ENCODE assay signal across 8 cellular contexts in genomic region chr11:119107538-119108150, GRCh38. TPM values are rescaled to one million over a fixed set of nuclear protein-coding genes. Genes with fewer than 3 reads are reported as not detected.
A peak's percentile ranks its signal among the peaks of the same experiment; 100 is the strongest.
DNase-seq lines count a peak whose midpoint lies in the region; ATAC-seq and TF ChIP-seq lines count a peak whose summit lies in the region.

No MANE protein-coding gene starts in this region.

- no peak overlapping the region for H2AK5ac ChIP-seq in trophoblast cell (ENCODE audit: low read length)

- peak overlapping the region; percentile 8 for H3K4ac ChIP-seq in trophoblast cell (ENCODE audit: low read depth, low read length)

- H2BK12ac ChIP-seq in trophoblast cell (ENCODE audit: low read length) = no peak overlapping the region

- H3K36me3 ChIP-seq in WERI-Rb-1 (peaks cover 13% of the 10 kb centered on the region), trophoblast cell (ENCODE audit: control insufficient read depth in 1 of 2, insufficient read depth in 2 of 2, low read length in 2 of 2) (peaks cover 1 to 11% of the 10 kb centered on the region in 2 experiments)

- no peaks in the 10 kb centered on the region for H3K9me3 Mint-ChIP-seq in activated CD4-positive, alpha-beta T cell treated with anti-CD3 and anti-CD28 coated beads, Interleukin-2, amount 10 ng/mL, durations not matched to agents 7 days and 5 days

- H3K27me3 Mint-ChIP-seq in activated CD4-positive, alpha-beta T cell treated with anti-CD3 and anti-CD28 coated beads, Interleukin-2, amount 10 ng/mL, durations not matched to agents 7 days and 5 days = no peaks in the 10 kb centered on the region

- H3K14ac ChIP-seq in trophoblast cell (ENCODE audit: low read length) = peak overlapping the region; percentile 54

- H3K79me2 ChIP-seq in trophoblast cell (ENCODE audit: control insufficient read depth, insufficient read depth, low read length, poor library complexity) = peaks cover 2% of the 10 kb centered on the region

- peak overlapping the region; percentile 81 for H2AFZ ChIP-seq in trophoblast cell (ENCODE audit: insufficient read depth, low read length, poor library complexity)

- H2BK5ac ChIP-seq in trophoblast cell (ENCODE audit: low read depth, low read length, poor library complexity) = no peak overlapping the region

- peaks cover 17 to 18% of the 10 kb centered on the region in 2 experiments for H3K4me1 ChIP-seq in trophoblast cell (ENCODE audit: control insufficient read depth in 1 of 2, insufficient read depth in 2 of 2, low read length in 2 of 2)

- H3K4me1 Mint-ChIP-seq in activated CD4-positive, alpha-beta T cell treated with anti-CD3 and anti-CD28 coated beads, Interleukin-2, amount 10 ng/mL, durations not matched to agents 7 days and 5 days = peaks cover 54% of the 10 kb centered on the region

- ATAC-seq in HG02870 (IDR thresholded peaks at IDR 0.05; ENCODE audit: unreplicated experiment) = peak; percentile 9

- peaks cover 4% of the 10 kb centered on the region for H3K79me1 ChIP-seq in trophoblast cell (ENCODE audit: low read length)

- peak overlapping the region; percentile 68 for H3K9ac ChIP-seq in trophoblast cell (ENCODE audit: low read length)

- H3K4me3 ChIP-seq in WERI-Rb-1 (ENCODE audit: low read depth, low read length) = peak overlapping the region; percentile 68
- H3K4me3 ChIP-seq in foreskin fibroblast (ENCODE audit: low read depth in 1 of 2, low read length in 2 of 2) = peak overlapping the region; percentile 64 to 78
- peak overlapping the region; percentile 81 for H3K4me3 ChIP-seq in trophoblast cell (ENCODE audit: low read depth, low read length)

- peak overlapping the region; percentile 97 for H3K4me2 ChIP-seq in trophoblast cell (ENCODE audit: low read length)

- H3K36me3 Mint-ChIP-seq in activated CD4-positive, alpha-beta T cell treated with anti-CD3 and anti-CD28 coated beads, Interleukin-2, amount 10 ng/mL, durations not matched to agents 7 days and 5 days (ENCODE audit: low read depth) = peaks cover 38% of the 10 kb centered on the region

- WGBS in trophoblast cell (ENCODE audit: extremely low coverage, insufficient coverage, insufficient read length) = no CpG with 5 or more reads among the region's 65 CpGs

- H3K27me3 ChIP-seq in WERI-Rb-1 (ENCODE audit: insufficient read depth, low read depth, severe bottlenecking) = no peaks in the 10 kb centered on the region
- no peaks in the 10 kb centered on the region for H3K27me3 ChIP-seq in trophoblast cell (ENCODE audit: insufficient read depth, low read length)

- H3K18ac ChIP-seq in trophoblast cell (ENCODE audit: low read length) = peak overlapping the region; percentile 52

- no peak overlapping the region for H3K23ac ChIP-seq in trophoblast cell (ENCODE audit: low read length)

- H3K27ac ChIP-seq in WERI-Rb-1 (peak overlapping the region; percentile 50), trophoblast cell (ENCODE audit: low read depth, low read length) (no peak overlapping the region)

- peak overlapping the region; percentile 89 for H3K27ac Mint-ChIP-seq in activated CD4-positive, alpha-beta T cell treated with anti-CD3 and anti-CD28 coated beads, Interleukin-2, amount 10 ng/mL, durations not matched to agents 7 days and 5 days

- CTCF ChIA-PET in activated CD4-positive, alpha-beta T cell treated with anti-CD3 and anti-CD28 coated beads, Interleukin-2, amount 10 ng/mL, durations not matched to agents 7 days and 5 days (lab: Charles Lee) = interaction anchor here (0.9 to 1.9 kb wide), 7 partner anchors 8 to 234 kb away, joined by 3 to 8 read pairs (median 3); partner anchors contain the start of gene C1QTNF5

- TF ChIP-seq CTCF in WERI-Rb-1 (IDR thresholded peaks at IDR 0.05; ENCODE audit: low read depth, low read length) = no peak
- TF ChIP-seq CTCF in foreskin fibroblast (IDR thresholded peaks at IDR 0.05; ENCODE audit: low read depth, low read length) = no peak

- no peaks in the 10 kb centered on the region for H3K9me3 ChIP-seq in WERI-Rb-1 (ENCODE audit: severe bottlenecking)
- peaks cover 1% of the 10 kb centered on the region for H3K9me3 ChIP-seq in trophoblast cell (ENCODE audit: insufficient read depth, low read depth, low read length)

- H3K4me3 Mint-ChIP-seq in activated CD4-positive, alpha-beta T cell treated with anti-CD3 and anti-CD28 coated beads, Interleukin-2, amount 10 ng/mL, durations not matched to agents 7 days and 5 days = peak overlapping the region; percentile 92

- POLR2A ChIA-PET in activated CD4-positive, alpha-beta T cell treated with anti-CD3 and anti-CD28 coated beads, Interleukin-2, amount 10 ng/mL, durations not matched to agents 7 days and 5 days (lab: Charles Lee) = interaction anchor here (0.8 to 1.5 kb wide), 5 partner anchors 11 to 213 kb away, joined by 3 to 7 read pairs (median 4); partner anchors contain the start of gene CBL

- H4K12ac ChIP-seq in trophoblast cell (ENCODE audit: low read depth, low read length) = peak overlapping the region; percentile 49

- H4K91ac ChIP-seq in trophoblast cell (ENCODE audit: low read depth, low read length) = no peak overlapping the region

- H2BK120ac ChIP-seq in trophoblast cell (ENCODE audit: insufficient read depth, low read length, poor library complexity) = no peak overlapping the region

- H4K8ac ChIP-seq in trophoblast cell (ENCODE audit: low read depth, low read length) = peak overlapping the region; percentile 58

- no peak for DNase-seq in activated CD4-positive, alpha-beta T cell treated with anti-CD3 and anti-CD28 coated beads, Interleukin-2, amount 10 ng/mL, durations not matched to agents 7 days and 5 days
- no peak for DNase-seq in activated CD4-positive, alpha-beta T cell treated with anti-CD3 and anti-CD28 coated beads for 48 hours
- DNase-seq in WERI-Rb-1 = no peak
- DNase-seq in foreskin fibroblast = peak in 1 of 2 donors; percentile 34
- peak in 1 of 2 donors; percentile 41 for DNase-seq in trophoblast cell
- DNase-seq in A172 (ENCODE audit: low spot score) = no peak
- DNase-seq in glomerular visceral epithelial cell (ENCODE audit: extremely low spot score) = no peak

RNA-seq across cellular contexts. Expression of gene C2CD2L, which starts 0.5 kb away (rescaled TPM):
- total RNA-seq in activated CD4-positive, alpha-beta T cell treated with anti-CD3 and anti-CD28 coated beads, Interleukin-2, amount 10 ng/mL, durations not matched to agents 7 days and 5 days = 10 to 100 TPM; 28.4 to 30.0 TPM
- 6.3 and 7.2 TPM in 2 replicates for polyA plus RNA-seq in trophoblast cell (2013)
- 4.7 and 7.2 TPM in 2 replicates for total RNA-seq in A172 (2014; rRNA removed; shearing (Covaris generic))

RNA-seq across cellular contexts. Expression of gene DPAGT1, which starts 6.0 kb away (rescaled TPM):
- total RNA-seq in activated CD4-positive, alpha-beta T cell treated with anti-CD3 and anti-CD28 coated beads, Interleukin-2, amount 10 ng/mL, durations not matched to agents 7 days and 5 days = 10 to 100 TPM; 48.7 to 60.3 TPM
- 38.9 and 40.2 TPM in 2 replicates for polyA plus RNA-seq in trophoblast cell (2013)
- total RNA-seq in A172 (2014; rRNA removed; shearing (Covaris generic)) = 9.8 and 10.5 TPM in 2 replicates

RNA-seq across cellular contexts. Expression of gene HINFP, which starts 13.7 kb away (rescaled TPM):
- 10 to 100 TPM; 47.6 to 48.0 TPM for total RNA-seq in activated CD4-positive, alpha-beta T cell treated with anti-CD3 and anti-CD28 coated beads, Interleukin-2, amount 10 ng/mL, durations not matched to agents 7 days and 5 days
- 17.7 and 20.7 TPM in 2 replicates for polyA plus RNA-seq in trophoblast cell (2013)
- 6.4 and 8.4 TPM in 2 replicates for total RNA-seq in A172 (2014; rRNA removed; shearing (Covaris generic))

RNA-seq across cellular contexts. Expression of gene HMBS, which starts 23.0 kb away (rescaled TPM):
- total RNA-seq in activated CD4-positive, alpha-beta T cell treated with anti-CD3 and anti-CD28 coated beads, Interleukin-2, amount 10 ng/mL, durations not matched to agents 7 days and 5 days = 10 to 100 TPM; 21.6 to 23.2 TPM
- 21.1 and 22.8 TPM in 2 replicates for polyA plus RNA-seq in trophoblast cell (2013)
- 2.7 and 6.6 TPM in 2 replicates for total RNA-seq in A172 (2014; rRNA removed; shearing (Covaris generic))

RNA-seq across cellular contexts. Expression of gene VPS11, which starts 40.0 kb away (rescaled TPM):
- total RNA-seq in activated CD4-positive, alpha-beta T cell treated with anti-CD3 and anti-CD28 coated beads, Interleukin-2, amount 10 ng/mL, durations not matched to agents 7 days and 5 days = 10 to 100 TPM; 39.7 to 40.0 TPM
- 28.3 and 31.4 TPM in 2 replicates for polyA plus RNA-seq in trophoblast cell (2013)
- 13.5 and 16.5 TPM in 2 replicates for total RNA-seq in A172 (2014; rRNA removed; shearing (Covaris generic))
